9 cellular contexts compared by ENCODE assay signal in genomic region chr7:143947111-143947510, GRCh38. TPM values are rescaled to one million over a fixed set of nuclear protein-coding genes. Genes with fewer than 3 reads are reported as not detected.
"Had no signal": no experiment of that assay in that cellular context is flagged by ENCODE, and none has a peak within 500 bp of the region (broad histone marks: within the 10 kb centered on the region; RNA-seq: fewer than 3 reads in every experiment).

No MANE protein-coding gene starts in this region.

- H3K4me3 ChIP-seq: K562 had no signal

- H3K4me1 Mint-ChIP-seq: IgD-negative memory B cell had no signal

- H3K27ac Mint-ChIP-seq: IgD-negative memory B cell had no signal

- H3K4me3 Mint-ChIP-seq: IgD-negative memory B cell had no signal

- H3K27ac ChIP-seq: HL-60 had no signal

- FAIRE-seq: HTR-8/SVneo, K562 had no signal

- ATAC-seq: K562 had no signal

- DNase-seq: IMR-90, KBM-7, KG1 had no signal

RNA-seq across cellular contexts. Expression of gene OR2F1, which starts 7.5 kb away (rescaled TPM):
- total RNA-seq: HT-29, HT1080, IMR-90, K562 had no signal
- polyA plus RNA-seq: IgD-negative memory B cell, IMR-90, K562 had no signal

RNA-seq across cellular contexts. Expression of gene OR2F2, which starts 12.1 kb away (rescaled TPM):
- total RNA-seq: HT-29, HT1080, IMR-90, K562 had no signal
- polyA plus RNA-seq: IgD-negative memory B cell, IMR-90, K562 had no signal

RNA-seq across cellular contexts. Expression of gene OR6B1, which starts 53.0 kb away (rescaled TPM):
- total RNA-seq: HT-29, HT1080, IMR-90, K562 had no signal
- polyA plus RNA-seq: IgD-negative memory B cell, IMR-90, K562 had no signal
